10 cellular contexts compared by ENCODE assay signal in the genomic region with DNA sequence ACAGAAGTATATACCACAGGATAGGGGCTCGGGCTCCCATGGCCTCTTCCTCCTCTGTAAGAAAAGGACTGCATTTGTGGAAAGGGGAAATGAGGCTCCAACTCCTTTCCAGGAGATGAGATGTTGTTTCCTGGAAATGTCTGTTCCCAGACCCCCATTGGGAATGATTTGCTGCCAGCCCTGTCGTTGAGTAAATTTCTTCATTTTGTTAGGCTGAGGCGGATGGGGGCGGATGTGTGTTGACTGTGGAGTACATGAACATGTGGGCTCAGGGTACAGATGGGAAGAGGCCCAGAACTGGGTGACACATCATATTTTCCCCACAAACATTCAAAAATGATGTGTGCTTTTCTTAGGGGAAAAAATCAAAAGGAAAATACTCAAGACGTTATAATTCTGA. TPM values are rescaled to one million over a fixed set of nuclear protein-coding genes. Genes with fewer than 3 reads are reported as not detected.
DNase-seq lines count a peak whose midpoint lies in the region; ATAC-seq and TF ChIP-seq lines count a peak whose summit lies in the region.
"Had no signal": no experiment of that assay in that cellular context is flagged by ENCODE, and none has a peak within 500 bp of the region (broad histone marks: within the 10 kb centered on the region; RNA-seq: fewer than 3 reads in every experiment).

No MANE protein-coding gene starts in this region.

- peak in 1 of 7 experiments; percentile 39 for DNase-seq in CD8-positive, alpha-beta T cell
- DNase-seq in T-helper 17 cell (no peak), cardiac fibroblast (ENCODE audit: low read depth in 2 of 2) (peak; percentile 36 to 53), RPMI8226 (no peak), thyroid gland (no peak), endothelial cell (ENCODE audit: low spot score) (no peak)
- DNase-seq in stimulated activated CD4-positive, alpha-beta T cell treated with anti-CD3 and anti-CD28 coated beads, Interleukin-1b, Interleukin-23, amount 100 ng/mL, for 4 hours (ENCODE audit: low read depth in 2 of 2) = peak; percentile 39 to 43
- DNase-seq: EL had no signal

- POLR2A ChIA-PET in CD8-positive, alpha-beta T cell (lab: Charles Lee) = interaction anchor here (1.1 kb wide), 1 partner anchor 14 kb away, joined by 3 read pairs; no protein-coding TSS in a partner anchor

- no peaks in the 10 kb centered on the region for H3K36me3 ChIP-seq in CD8-positive, alpha-beta T cell (ENCODE audit: insufficient read depth, low read length)
- no peaks in the 10 kb centered on the region for H3K36me3 ChIP-seq in thyroid gland

- intact Hi-C loops in CD8-positive, alpha-beta T cell (cut with DNase I, micrococcal nuclease) = loop anchor here in 1 of 2 experiments (5.0 kb wide), 1 partner anchor 125 kb away; a partner anchor contains a TSS
- intact Hi-C loops in thyroid gland (cut with DNase I) = loop anchor here (10.0 kb wide), 1 partner anchor 78 kb away; no protein-coding TSS in a partner anchor

- peaks cover 20% of the 10 kb centered on the region for H3K36me3 Mint-ChIP-seq in CD8-positive, alpha-beta T cell
- H3K36me3 Mint-ChIP-seq in T-helper 17 cell (ENCODE audit: low read depth) (peaks cover 9% of the 10 kb centered on the region), endothelial cell (ENCODE audit: low read depth, unreplicated experiment) (peaks cover 4% of the 10 kb centered on the region)

- no peaks in the 10 kb centered on the region for H3K9me3 ChIP-seq in CD8-positive, alpha-beta T cell (ENCODE audit: low read length)
- H3K9me3 ChIP-seq in T-helper 17 cell (ENCODE audit: control insufficient read depth, low read length, poor library complexity, severe bottlenecking) (no peaks in the 10 kb centered on the region), thyroid gland (no peaks in the 10 kb centered on the region)

- 81 to 86% methylated on average over 5 of the region's 5 CpGs for WGBS in thyroid gland, 2 donors

- peak overlapping the region; percentile 96 for H3K27ac Mint-ChIP-seq in CD8-positive, alpha-beta T cell
- H3K27ac Mint-ChIP-seq in T-helper 17 cell (peak overlapping the region; percentile 99), endothelial cell (ENCODE audit: unreplicated experiment) (no peak overlapping the region)

- no peak for ATAC-seq in CD8-positive, alpha-beta T cell
- ATAC-seq in T-helper 17 cell = no peak
- no peak for ATAC-seq in HG02759 (IDR thresholded peaks at IDR 0.05; ENCODE audit: unreplicated experiment)
- ATAC-seq: Panc1 had no signal

- H3K4me3 Mint-ChIP-seq in CD8-positive, alpha-beta T cell = peak overlapping the region; percentile 60
- H3K4me3 Mint-ChIP-seq in T-helper 17 cell (peak overlapping the region; percentile 71), endothelial cell (ENCODE audit: unreplicated experiment) (no peak overlapping the region)

- peaks cover 96% of the 10 kb centered on the region for H3K4me1 ChIP-seq in CD8-positive, alpha-beta T cell (ENCODE audit: insufficient read depth, low read length)
- H3K4me1 ChIP-seq in thyroid gland = peaks cover 14 to 26% of the 10 kb centered on the region in 2 donors

- H3K27me3 ChIP-seq in CD8-positive, alpha-beta T cell (ENCODE audit: insufficient read depth, low read length) = no peaks in the 10 kb centered on the region
- H3K27me3 ChIP-seq in thyroid gland = no peaks in the 10 kb centered on the region

- no peak for TF ChIP-seq POLR2A in thyroid gland (IDR thresholded peaks at IDR 0.05)

- peaks cover 94% of the 10 kb centered on the region for H3K4me1 Mint-ChIP-seq in CD8-positive, alpha-beta T cell (ENCODE audit: low read depth)
- H3K4me1 Mint-ChIP-seq in T-helper 17 cell (peaks cover 82% of the 10 kb centered on the region), endothelial cell (ENCODE audit: unreplicated experiment) (peaks cover 13% of the 10 kb centered on the region)

- no peaks in the 10 kb centered on the region for H3K9me3 Mint-ChIP-seq in CD8-positive, alpha-beta T cell
- no peaks in the 10 kb centered on the region for H3K9me3 Mint-ChIP-seq in endothelial cell (ENCODE audit: unreplicated experiment)

- no peak overlapping the region for H3K4me3 ChIP-seq in CD8-positive, alpha-beta T cell (ENCODE audit: low read depth, low read length)
- H3K4me3 ChIP-seq in cardiac fibroblast (replicated peaks in 1 of 2; ENCODE audit: low read depth in 2 of 2, low read length in 2 of 2) (no peak overlapping the region), thyroid gland (replicated peaks in 1 of 3) (no peak overlapping the region)

- no peaks in the 10 kb centered on the region for H3K27me3 Mint-ChIP-seq in CD8-positive, alpha-beta T cell (ENCODE audit: low read depth)
- H3K27me3 Mint-ChIP-seq in T-helper 17 cell = no peaks in the 10 kb centered on the region
- peaks cover 7% of the 10 kb centered on the region for H3K27me3 Mint-ChIP-seq in endothelial cell (ENCODE audit: unreplicated experiment)

- CTCF ChIA-PET in CD8-positive, alpha-beta T cell (lab: Charles Lee) = interaction anchor here (1.7 kb wide), 1 partner anchor 85 kb away, joined by 6 read pairs; no protein-coding TSS in a partner anchor

- no peak for TF ChIP-seq CTCF in CD8-positive, alpha-beta T cell (IDR thresholded peaks at IDR 0.05)
- no peak for TF ChIP-seq CTCF in cardiac fibroblast (IDR thresholded peaks at IDR 0.05; ENCODE audit: low read depth, low read length)
- TF ChIP-seq CTCF in thyroid gland (IDR thresholded peaks at IDR 0.05) = no peak
- no peak for TF ChIP-seq CTCF in endothelial cell (IDR thresholded peaks at IDR 0.05; ENCODE audit: unreplicated experiment)

- no peak overlapping the region for H3K27ac ChIP-seq in CD8-positive, alpha-beta T cell (ENCODE audit: low read depth, low read length)
- no peak overlapping the region for H3K27ac ChIP-seq in thyroid gland

RNA-seq across cellular contexts. Expression of a gene that starts 28.8 kb away (rescaled TPM):
- 10 to 100 TPM; 62.3 to 63.0 TPM for total RNA-seq in CD8-positive, alpha-beta T cell
- total RNA-seq in T-helper 17 cell = 100 to 1,000 TPM; 130 to 140 TPM
- total RNA-seq in thyroid gland = 10 to 100 TPM; 15.7 to 36.8 (median 33.6) TPM
- 7.9 TPM for total RNA-seq in endothelial cell (ENCODE audit: unreplicated experiment)

Comparison
In these comparisons a context has a peak if more than half of its experiments do, and no peak if none do; other contexts are left out.
1. DNase-seq: peak in cardiac fibroblast (2 of 2) and stimulated activated CD4-positive, alpha-beta T cell treated with anti-CD3 and anti-CD28 coated beads, Interleukin-1b, Interleukin-23, amount 100 ng/mL, for 4 hours (2 of 2); none in T-helper 17 cell (0 of 3), RPMI8226 (single experiment), thyroid gland (0 of 2) and endothelial cell (single experiment).